In the genomic region with DNA sequence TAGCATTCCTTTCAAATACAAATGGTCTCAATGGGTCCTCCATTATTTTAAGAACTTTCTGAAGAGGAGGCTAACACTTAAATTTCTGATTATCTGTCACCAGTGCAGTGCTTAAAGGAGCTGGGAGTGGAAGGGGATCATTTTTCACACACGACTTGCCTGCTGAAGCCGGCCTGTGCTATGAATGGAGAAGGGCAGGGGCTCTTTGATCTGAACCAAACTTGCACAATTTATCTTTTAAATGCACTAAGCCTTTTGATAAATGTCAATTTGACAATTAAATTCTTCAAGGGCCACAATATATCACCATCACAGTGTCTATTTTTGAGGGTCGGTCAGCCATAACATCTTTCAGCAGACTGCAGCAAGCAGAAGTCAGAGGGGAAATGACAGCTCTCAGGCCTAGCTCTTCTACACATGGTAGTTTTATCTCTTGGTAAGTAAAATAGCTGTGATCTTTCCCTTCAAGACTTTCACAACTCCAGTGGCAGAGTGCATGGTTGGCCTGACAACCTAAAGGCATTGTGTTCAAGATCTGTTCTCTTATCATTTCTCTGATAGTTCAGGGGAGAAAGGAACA, we compare ENCODE assay signal across 23 cellular contexts.
"Had no signal": no experiment of that assay in that cellular context is flagged by ENCODE, and none has a peak within 500 bp of the region (broad histone marks: within the 10 kb centered on the region; RNA-seq: fewer than 3 reads in every experiment).

No MANE protein-coding gene starts in this region.

- H3K4me1 Mint-ChIP-seq: central memory CD8-positive, alpha-beta T cell; T-cell had no signal

- H3K36me3 ChIP-seq: esophagus muscularis mucosa, left ventricle myocardium inferior, right lobe of liver, transverse colon had no signal

- H3K4me3 ChIP-seq: esophagus muscularis mucosa, left ventricle myocardium inferior, lung, mucosa of descending colon, right lobe of liver, testis, transverse colon had no signal

- H3K4me3 Mint-ChIP-seq: activated T-cell treated with anti-CD3 and anti-CD28 coated beads, Interleukin-2, amount 50 U/mL, for 72 hours; central memory CD8-positive, alpha-beta T cell; dendritic cell treated with granulocyte-macrophage colony-stimulating factor and Interleukin-4, amounts not matched to agents 40 ng/mL and 50 ng/mL, for 4 days; neural crest cell; T-cell; T-helper 2 cell treated with Interferon-gamma antibody and Interleukin-4, amounts not matched to agents 5 μg/mL and 100 μg/mL, for 36 hours had no signal

- H3K27ac ChIP-seq: esophagus muscularis mucosa, foreskin keratinocyte, left ventricle myocardium inferior, right lobe of liver, testis, transverse colon, VCaP had no signal

- H3K27ac Mint-ChIP-seq: activated naive CD4-positive, alpha-beta T cell treated with anti-CD3 and anti-CD28 coated beads, Interleukin-2, amount 50 U/mL, for 72 hours; activated T-cell treated with anti-CD3 and anti-CD28 coated beads, Interleukin-2, amount 50 U/mL, for 72 hours; dendritic cell treated with granulocyte-macrophage colony-stimulating factor and Interleukin-4, amounts not matched to agents 40 ng/mL and 50 ng/mL, for 4 days; T-cell; T-helper 2 cell treated with Interferon-gamma antibody and Interleukin-4, amounts not matched to agents 5 μg/mL and 100 μg/mL, for 36 hours had no signal

- H3K36me3 Mint-ChIP-seq: activated naive CD4-positive, alpha-beta T cell treated with anti-CD3 and anti-CD28 coated beads, Interleukin-2, amount 50 U/mL, for 72 hours; T-cell had no signal

- ATAC-seq: activated naive CD4-positive, alpha-beta T cell treated with anti-CD3 and anti-CD28 coated beads, Interleukin-2, amount 50 U/mL, for 72 hours; activated T-cell treated with anti-CD3 and anti-CD28 coated beads, Interleukin-2, amount 50 U/mL, for 72 hours; foreskin keratinocyte; mucosa of descending colon; right lobe of liver; stimulated activated naive CD8-positive, alpha-beta T cell treated with anti-CD3 and anti-CD28 coated beads, Interleukin-15, Interleukin-2, amounts not matched to agents 100 U/mL and 50 U/mL, for 24 hours; T-cell had no signal

- H3K27me3 ChIP-seq: esophagus muscularis mucosa, right lobe of liver, testis, transverse colon had no signal

- H3K9me3 ChIP-seq: mucosa of descending colon, right lobe of liver, testis had no signal

- H3K9me3 Mint-ChIP-seq: activated naive CD4-positive, alpha-beta T cell treated with anti-CD3 and anti-CD28 coated beads, Interleukin-2, amount 50 U/mL, for 72 hours; central memory CD8-positive, alpha-beta T cell; neural crest cell; T-helper 2 cell treated with Interferon-gamma antibody and Interleukin-4, amounts not matched to agents 5 μg/mL and 100 μg/mL, for 36 hours had no signal

- H3K27me3 Mint-ChIP-seq: dendritic cell treated with granulocyte-macrophage colony-stimulating factor and Interleukin-4, amounts not matched to agents 40 ng/mL and 50 ng/mL, for 4 days had no signal

- H3K4me1 ChIP-seq: esophagus muscularis mucosa, foreskin keratinocyte, right lobe of liver, testis had no signal

- DNase-seq: activated CD4-positive, alpha-beta T cell treated with anti-CD3 and anti-CD28 coated beads for 4 hours; activated CD4-positive, alpha-beta T cell treated with anti-CD3 and anti-CD28 coated beads, Interleukin-2, amount 50 U/mL, for 4 hours; activated naive CD4-positive, alpha-beta T cell; activated T-cell treated with anti-CD3 and anti-CD28 coated beads for 4 hours; activated T-cell treated with anti-CD3 and anti-CD28 coated beads, Interleukin-2, amount 50 U/mL, for 72 hours; foreskin keratinocyte; kidney glomerular epithelial cell; left ventricle myocardium inferior; mucosa of descending colon; right lobe of liver; stimulated activated CD4-positive, alpha-beta T cell treated with anti-CD3 and anti-CD28 coated beads, Interleukin-2, amount 100 ng/mL, for 48 hours; stimulated activated naive CD8-positive, alpha-beta T cell treated with anti-CD3 and anti-CD28 coated beads, Interleukin-15, Interleukin-2, amounts not matched to agents 100 U/mL and 50 U/mL, for 24 hours; T-cell; testis; transverse colon had no signal
